ENCODE assay signal across 8 cellular contexts in genomic region chr9:86353591-86354047, GRCh38. TPM values are rescaled to one million over a fixed set of nuclear protein-coding genes. Genes with fewer than 3 reads are reported as not detected.
DNase-seq lines count a peak whose midpoint lies in the region; ATAC-seq and TF ChIP-seq lines count a peak whose summit lies in the region.

No MANE protein-coding gene starts in this region.

- H3K9ac ChIP-seq in liver (ENCODE audit: low read depth in 1 of 2, low read length in 2 of 2) = peak overlapping the region; percentile 77 to 98

- H3K4me1 ChIP-seq in PC-9 (replicated peaks; ENCODE audit: insufficient read depth) = peaks cover 60% of the 10 kb centered on the region
- peaks cover 4 to 33% (median 20%) of the 10 kb centered on the region in 4 donors for H3K4me1 ChIP-seq in liver (ENCODE audit: control insufficient read depth in 4 of 4, insufficient read depth in 4 of 4, low read length in 3 of 4)

- peak; percentile 12 for ATAC-seq in GM19438 (IDR thresholded peaks at IDR 0.05; ENCODE audit: low read depth, unreplicated experiment)
- no peak for ATAC-seq in GM21526 (IDR thresholded peaks at IDR 0.05; ENCODE audit: low FRiP score, unreplicated experiment)
- ATAC-seq in GM19324 (IDR thresholded peaks at IDR 0.05; ENCODE audit: low FRiP score, unreplicated experiment) = no peak

- peaks cover 54% of the 10 kb centered on the region for H3K79me2 ChIP-seq in PC-9 (ENCODE audit: low read depth)

- POLR2A ChIA-PET in PC-9 (lab: Charles Lee; ENCODE audit: unreplicated experiment) = no interaction called here

- CTCF ChIA-PET in PC-9 (lab: Charles Lee) = interaction anchor here (0.5 to 0.6 kb wide), 2 partner anchors 255 to 973 kb away, joined by 3 to 9 read pairs; no protein-coding TSS in a partner anchor

- peaks cover 28% of the 10 kb centered on the region for H3F3A ChIP-seq in PC-9 (ENCODE audit: insufficient read depth, low read depth)

- H3K9me2 ChIP-seq in PC-9 (ENCODE audit: insufficient read depth) = no peaks in the 10 kb centered on the region

- H3K4me3 ChIP-seq in PC-9 = peak overlapping the region; percentile 64
- H3K4me3 ChIP-seq in cardiac fibroblast (replicated peaks in 1 of 2; ENCODE audit: low read depth in 2 of 2, low read length in 2 of 2) = peak overlapping the region; percentile 95 to 96
- peak overlapping the region; percentile 64 to 93 (median 75) for H3K4me3 ChIP-seq in liver (ENCODE audit: low read depth in 1 of 3, low read length in 3 of 3)

- peak overlapping the region; percentile 84 for H2AFZ ChIP-seq in PC-9

- peak overlapping the region; percentile 79 for H3K4me2 ChIP-seq in PC-9

- H3K27me3 ChIP-seq in PC-9 (ENCODE audit: insufficient read depth, low read depth) (no peaks in the 10 kb centered on the region), liver (ENCODE audit: control insufficient read depth in 4 of 4, insufficient read depth in 4 of 4, low read length in 3 of 4) (no peaks in the 10 kb centered on the region)

- DNase-seq in A172 (ENCODE audit: low spot score) (peak; percentile 51), PC-9 (peak; percentile 66), cardiac fibroblast (ENCODE audit: low read depth in 2 of 2) (peak in 1 of 2 donors; percentile 36)
- peak; percentile 36 for DNase-seq in stimulated activated naive CD4-positive, alpha-beta T cell treated with Interleukin-2 at 50 U/mL for 16 hours (lab: John Stamatoyannopoulos, UW)

- WGBS in liver = under 1% methylated on average over 16 of the region's 16 CpGs

- peaks cover 23% of the 10 kb centered on the region for H4K20me1 ChIP-seq in PC-9 (ENCODE audit: insufficient read depth)

- H3K36me3 ChIP-seq in PC-9 (ENCODE audit: low read depth) (peaks cover 16% of the 10 kb centered on the region; the same call in 1 of the 2 replicates), liver (ENCODE audit: control insufficient read depth in 4 of 4, insufficient read depth in 3 of 4, low read depth in 1 of 4, low read length in 3 of 4) (peaks cover 0 to 4% (median 0%) of the 10 kb centered on the region in 4 donors)

- intact Hi-C loops in PC-9 (cut with micrococcal nuclease; ENCODE audit: unreplicated experiment) = loop anchor here (1.0 kb wide), 2 partner anchors 53 to 71 kb away; partner anchors contain the start of gene ISCA1

- TSS peak; percentile 57 for BruUV-seq in PC-9 (replicated peaks; lab: Mats Ljungman, UMichigan)

- peak overlapping the region; percentile 86 for H3K27ac ChIP-seq in PC-9
- peak overlapping the region; percentile 75 to 98 for H3K27ac ChIP-seq in liver (ENCODE audit: low read depth in 1 of 2, low read length in 2 of 2)

- TF ChIP-seq CTCF in PC-9 (conservative IDR thresholded peaks at IDR 0.05) (no peak), cardiac fibroblast (IDR thresholded peaks at IDR 0.05; ENCODE audit: low read depth, low read length) (no peak), liver (IDR thresholded peaks at IDR 0.05; ENCODE audit: low read depth, low read length, missing input control) (no peak)

- TF ChIP-seq RAD21 in liver (IDR thresholded peaks at IDR 0.05) = no peak

- no peaks in the 10 kb centered on the region; the same call in none of the 2 replicates for H3K9me3 ChIP-seq in PC-9 (ENCODE audit: insufficient read depth, low read depth)
- no peaks in the 10 kb centered on the region for H3K9me3 ChIP-seq in liver (ENCODE audit: control insufficient read depth in 4 of 4, low read length in 3 of 4)

TF ChIP-seq in liver, 16 proteins besides CTCF, POLR2A, EP300 and RAD21:
- no peak for TF ChIP-seq REST (IDR thresholded peaks at IDR 0.05)
- TF ChIP-seq HNF4G (IDR thresholded peaks at IDR 0.05) = no peak

RNA-seq across cellular contexts. Expression of gene TUT7, which starts 0.6 kb away (rescaled TPM):
- total RNA-seq in A172 (2014; rRNA removed; shearing (Covaris generic)) = 21.5 and 21.6 TPM in 2 replicates
- 30.1 and 36.1 TPM in 2 replicates for total RNA-seq in PC-9 (2021)
- 10 to 100 TPM; 14.4 to 34.6 TPM for total RNA-seq in liver
- 10 to 100 TPM; 10.7 to 17.4 TPM for polyA plus RNA-seq in liver
